In the genomic region with DNA sequence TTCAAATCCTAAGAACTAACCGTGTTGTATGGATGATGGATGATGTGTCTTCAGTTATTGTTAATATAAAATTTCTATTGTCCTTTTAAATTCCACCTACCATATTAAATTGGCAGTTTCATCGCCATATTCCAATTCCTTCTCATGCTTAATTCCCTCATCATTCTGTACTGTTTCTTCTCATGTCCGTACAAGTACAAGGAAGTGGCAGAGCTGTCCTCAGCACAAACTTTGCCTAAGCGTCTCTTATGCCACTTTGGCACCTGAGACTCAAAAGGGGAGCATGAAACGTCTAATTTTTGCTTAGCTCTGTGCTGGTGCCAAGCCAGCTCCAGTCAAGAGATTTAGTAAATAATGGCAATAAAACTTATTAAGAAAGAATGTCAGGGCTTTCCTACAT, we compare ENCODE assay signal across 16 cellular contexts.
"Had no signal": no experiment of that assay in that cellular context is flagged by ENCODE, and none has a peak within 500 bp of the region (broad histone marks: within the 10 kb centered on the region; RNA-seq: fewer than 3 reads in every experiment).

No MANE protein-coding gene starts in this region.

- H3K27me3 ChIP-seq: colonic mucosa, esophagus muscularis mucosa, gastrocnemius medialis, heart right ventricle, right atrium auricular region, sigmoid colon, stomach had no signal

- DNase-seq: colonic mucosa; dermis blood vessel endothelial cell; gastrocnemius medialis; heart right ventricle; immature natural killer cell; left colon; naive thymus-derived CD4-positive, alpha-beta T cell; posterior cingulate gyrus; sigmoid colon; stimulated activated naive CD4-positive, alpha-beta T cell; stomach; substantia nigra; trophoblast cell had no signal

- H3K4me3 ChIP-seq: colonic mucosa, esophagus muscularis mucosa, gastrocnemius medialis, heart right ventricle, right atrium auricular region, sigmoid colon, skin epidermis, stomach had no signal

- H3K36me3 ChIP-seq: colonic mucosa, esophagus muscularis mucosa, gastrocnemius medialis, heart right ventricle, right atrium auricular region, sigmoid colon, stomach had no signal

- H3K27ac ChIP-seq: colonic mucosa, esophagus muscularis mucosa, gastrocnemius medialis, heart right ventricle, right atrium auricular region, sigmoid colon, skin epidermis, stomach had no signal

- H3K9me3 ChIP-seq: colonic mucosa, esophagus muscularis mucosa, gastrocnemius medialis, heart right ventricle, right atrium auricular region, sigmoid colon, stomach had no signal

- H3K4me1 ChIP-seq: colonic mucosa, esophagus muscularis mucosa, gastrocnemius medialis, heart right ventricle, right atrium auricular region, sigmoid colon, stomach had no signal
